Comparison of ENCODE assay signal across 13 cellular contexts in the genomic region with DNA sequence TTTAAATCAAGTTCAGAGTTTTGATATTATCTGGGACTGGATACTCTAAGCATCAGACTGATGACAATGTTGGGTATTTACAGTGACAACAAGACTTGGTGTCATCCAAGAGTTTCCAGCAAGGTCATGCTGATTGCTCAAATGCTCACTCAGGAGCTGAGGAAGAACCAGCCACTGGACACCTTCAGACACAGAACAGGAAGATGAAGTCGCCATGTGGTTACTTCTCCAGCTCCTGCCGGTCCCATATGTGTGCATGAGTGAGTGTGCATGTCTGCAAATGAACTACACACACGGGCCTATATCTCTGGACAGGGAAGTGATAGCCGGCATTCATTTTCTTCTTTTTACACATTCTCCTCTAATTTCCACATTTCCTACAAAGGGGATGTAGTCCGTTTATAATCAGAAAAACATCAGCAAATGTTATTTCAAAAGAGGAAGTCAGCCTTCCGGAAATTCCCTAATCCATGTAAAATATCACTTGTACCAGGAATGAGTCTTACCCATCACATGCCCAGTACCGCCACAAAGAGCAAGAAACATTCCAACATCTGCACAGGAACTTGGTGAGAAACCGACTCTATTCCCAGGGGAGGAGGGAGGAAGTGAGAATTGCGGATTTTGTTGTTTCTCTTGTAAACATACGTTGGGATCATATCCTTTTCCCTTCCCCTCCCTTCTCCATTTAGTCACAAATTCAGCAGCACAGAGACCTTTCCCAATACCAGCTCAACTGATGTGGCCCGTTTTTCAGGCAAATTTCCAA. TPM values are rescaled to one million over a fixed set of nuclear protein-coding genes. Genes with fewer than 3 reads are reported as not detected.
DNase-seq lines count a peak whose midpoint lies in the region; ATAC-seq and TF ChIP-seq lines count a peak whose summit lies in the region.
"Had no signal": no experiment of that assay in that cellular context is flagged by ENCODE, and none has a peak within 500 bp of the region (broad histone marks: within the 10 kb centered on the region; RNA-seq: fewer than 3 reads in every experiment).

No MANE protein-coding gene starts in this region.

- ATAC-seq in HG02885 (IDR thresholded peaks at IDR 0.05; ENCODE audit: poor library complexity, unreplicated experiment) = no peak
- ATAC-seq: stimulated activated naive CD8-positive, alpha-beta T cell treated with anti-CD3 and anti-CD28 coated beads, Interleukin-15, amount 100 ng/mL, for 72 hours had no signal

- no peak for TF ChIP-seq CTCF in foreskin fibroblast (IDR thresholded peaks at IDR 0.05; ENCODE audit: low read depth, low read length)

- DNase-seq in DMS 273 (lab: John Stamatoyannopoulos, UW; ENCODE audit: unreplicated experiment) (peak; percentile 6), DMS 273 treated with DMSO at 0.1 percent for 48 hours (lab: John Stamatoyannopoulos, UW) (no peak), SJSA1 (ENCODE audit: low read depth in 1 of 2, low spot score in 2 of 2) (peak; percentile 79 to 84), foreskin fibroblast (peak; percentile 94 to 96), smooth muscle cell of the brain vasculature (ENCODE audit: low read depth, low spot score) (peak; percentile 78), NK-92 (lab: John Stamatoyannopoulos, UW; ENCODE audit: unreplicated experiment) (no peak)
- DNase-seq in activated CD4-positive, alpha-beta T cell treated with anti-CD3 and anti-CD28 coated beads for 48 hours = no peak
- DNase-seq: activated CD4-positive, CD25-positive, alpha-beta regulatory T cell treated with anti-CD3 and anti-CD28 coated beads, Interleukin-2, amount 50 U/mL, for 72 hours; NCI-H748 treated with DMSO at 0.1 percent for 48 hours; stimulated activated naive CD8-positive, alpha-beta T cell treated with anti-CD3 and anti-CD28 coated beads, Interleukin-15, amount 100 ng/mL, for 72 hours had no signal

- peak overlapping the region; percentile 45 for H3K27ac ChIP-seq in SJSA1
- H3K27ac ChIP-seq: 22Rv1 had no signal

- H3K4me1 ChIP-seq in SJSA1 (replicated peaks) = peaks cover 43% of the 10 kb centered on the region

- H3K4me3 ChIP-seq in SJSA1 = no peak overlapping the region
- H3K4me3 ChIP-seq in foreskin fibroblast (ENCODE audit: low read depth in 1 of 2, low read length in 2 of 2) = no peak overlapping the region

- 0 out of 2 replicates have a peak, but pooled peaks cover 15% of the 10 kb centered on the region for H3K36me3 ChIP-seq in SJSA1

- H3K27me3 ChIP-seq in SJSA1 (replicated peaks) = no peaks in the 10 kb centered on the region

- H3K9me3 ChIP-seq in SJSA1 (replicated peaks) = no peaks in the 10 kb centered on the region; the same call in 1 of the 2 replicates

RNA-seq across cellular contexts. Expression of a gene that starts 10.8 kb away (rescaled TPM):
- 0.68 TPM in 1 of 2 replicates, not detected in the other for total RNA-seq in SJSA1 (2014; rRNA removed; shearing (Covaris generic))
- total RNA-seq: renal cortical epithelial cell had no signal

Comparison
In these comparisons a context has a peak if more than half of its experiments do, and no peak if none do; other contexts are left out.
1. DNase-seq: peak in DMS 273 (single experiment), SJSA1 (2 of 2), foreskin fibroblast (2 of 2) and smooth muscle cell of the brain vasculature (single experiment); none in DMS 273 treated with DMSO at 0.1 percent for 48 hours (single experiment), NK-92 (single experiment) and activated CD4-positive, alpha-beta T cell treated with anti-CD3 and anti-CD28 coated beads for 48 hours (single experiment).